Comparison of ENCODE assay signal across 11 cellular contexts in genomic region chr21:42739061-42739931, GRCh38.
DNase-seq lines count a peak whose midpoint lies in the region; ATAC-seq and TF ChIP-seq lines count a peak whose summit lies in the region.
"Had no signal": no experiment of that assay in that cellular context is flagged by ENCODE, and none has a peak within 500 bp of the region (broad histone marks: within the 10 kb centered on the region; RNA-seq: fewer than 3 reads in every experiment).

No MANE protein-coding gene starts in this region.

- TF ChIP-seq EP300 in gastroesophageal sphincter (IDR thresholded peaks at IDR 0.05), result no peak

- no peak for DNase-seq in activated CD4-positive, alpha-beta T cell treated with anti-CD3 and anti-CD28 coated beads, Interleukin-2, amount 10 ng/mL, durations not matched to agents 24 days and 14 days
- DNase-seq in activated CD4-positive, alpha-beta T cell treated with anti-CD3 and anti-CD28 coated beads for 1 hour, result no peak
- DNase-seq in activated T-helper 1 cell treated with anti-CD3 and anti-CD28 coated beads, Interleukin-12 subunit alpha, Interleukin-12 subunit beta, Interleukin-2, Interleukin-4 antibody, amounts not matched to agents 30 ng/mL and 10 ng/mL and 1 ng/mL, durations not matched to agents 14 hours and 24 hours and 36 hours (ENCODE audit: low spot score), result no peak
- DNase-seq in spleen (no peak), NCI-H446 (lab: John Stamatoyannopoulos, UW) (no peak), H4 (ENCODE audit: low spot score) (no peak), kidney glomerular epithelial cell (lab: John Stamatoyannopoulos, UW) (no peak)
- DNase-seq: Right ventricle myocardium superior, thyroid gland had no signal

- TF ChIP-seq CTCF in gastroesophageal sphincter (IDR thresholded peaks at IDR 0.05) (no peak), spleen (IDR thresholded peaks at IDR 0.05 in 8 of 11, conservative IDR thresholded peaks at IDR 0.05 in 3 of 11) (no peak)

- H3K4me3 ChIP-seq in gastroesophageal sphincter, result no peak overlapping the region
- no peak overlapping the region for H3K4me3 ChIP-seq in spleen
- H3K4me3 ChIP-seq: A549, thyroid gland had no signal

- no peak overlapping the region for H3K4me3 Mint-ChIP-seq in activated CD4-positive, alpha-beta T cell treated with anti-CD3 and anti-CD28 coated beads, Interleukin-2, amount 10 ng/mL, durations not matched to agents 24 days and 14 days
- no peak overlapping the region for H3K4me3 Mint-ChIP-seq in activated T-helper 1 cell treated with anti-CD3 and anti-CD28 coated beads, Interleukin-12 subunit alpha, Interleukin-12 subunit beta, Interleukin-2, Interleukin-4 antibody, amounts not matched to agents 30 ng/mL and 10 ng/mL and 1 ng/mL, durations not matched to agents 14 hours and 24 hours and 36 hours

- ATAC-seq in gastroesophageal sphincter, result no peak
- ATAC-seq: A549 had no signal

- peaks cover 0 to 18% of the 10 kb centered on the region in 2 donors for H3K36me3 ChIP-seq in gastroesophageal sphincter
- peaks cover 0 to 20% (median 3%) of the 10 kb centered on the region in 6 donors for H3K36me3 ChIP-seq in spleen
- H3K36me3 ChIP-seq: thyroid gland had no signal

- H3K9me3 Mint-ChIP-seq in activated CD4-positive, alpha-beta T cell treated with anti-CD3 and anti-CD28 coated beads, Interleukin-2, amount 10 ng/mL, durations not matched to agents 24 days and 14 days, result no peaks in the 10 kb centered on the region
- no peaks in the 10 kb centered on the region for H3K9me3 Mint-ChIP-seq in activated T-helper 1 cell treated with anti-CD3 and anti-CD28 coated beads, Interleukin-12 subunit alpha, Interleukin-12 subunit beta, Interleukin-2, Interleukin-4 antibody, amounts not matched to agents 30 ng/mL and 10 ng/mL and 1 ng/mL, durations not matched to agents 14 hours and 24 hours and 36 hours

- H3K9me3 ChIP-seq in gastroesophageal sphincter, result no peaks in the 10 kb centered on the region
- H3K9me3 ChIP-seq in spleen, result no peaks in the 10 kb centered on the region
- H3K9me3 ChIP-seq: A549, thyroid gland had no signal

- H3K4me1 ChIP-seq in gastroesophageal sphincter (peaks cover 0 to 44% (median 14%) of the 10 kb centered on the region in 3 donors), spleen (peaks cover 9 to 44% (median 32%) of the 10 kb centered on the region in 6 donors)

- TF ChIP-seq POLR2A in gastroesophageal sphincter (IDR thresholded peaks at IDR 0.05) (no peak), spleen (IDR thresholded peaks at IDR 0.05) (no peak)

- WGBS in gastroesophageal sphincter (ENCODE audit: low coverage in 1 of 2), 2 donors, result 93% methylated on average over 6 to 7 of the region's 21 CpGs
- 90 to 97% (median 95%) methylated on average over 13 to 21 of the region's 21 CpGs for WGBS in spleen, 5 donors

- intact Hi-C loops in activated CD4-positive, alpha-beta T cell treated with anti-CD3 and anti-CD28 coated beads, Interleukin-2, amount 10 ng/mL, durations not matched to agents 24 days and 14 days (cut with micrococcal nuclease), result loop anchor here (5.0 to 10.0 kb wide), 2 partner anchors 43 to 124 kb away; no protein-coding TSS in a partner anchor
- intact Hi-C loops in activated T-helper 1 cell treated with anti-CD3 and anti-CD28 coated beads, Interleukin-12 subunit alpha, Interleukin-12 subunit beta, Interleukin-2, Interleukin-4 antibody, amounts not matched to agents 30 ng/mL and 10 ng/mL and 1 ng/mL, durations not matched to agents 14 hours and 24 hours and 36 hours (cut with micrococcal nuclease), result loop anchor here (2.0 to 5.0 kb wide), 2 partner anchors 54 to 212 kb away; no protein-coding TSS in a partner anchor
- intact Hi-C loops in spleen (cut with DNase I; ENCODE audit: low total_unique reads), result no loop called here

- peak overlapping the region; percentile 9 for H3K27ac Mint-ChIP-seq in activated CD4-positive, alpha-beta T cell treated with anti-CD3 and anti-CD28 coated beads, Interleukin-2, amount 10 ng/mL, durations not matched to agents 24 days and 14 days
- H3K27ac Mint-ChIP-seq in activated T-helper 1 cell treated with anti-CD3 and anti-CD28 coated beads, Interleukin-12 subunit alpha, Interleukin-12 subunit beta, Interleukin-2, Interleukin-4 antibody, amounts not matched to agents 30 ng/mL and 10 ng/mL and 1 ng/mL, durations not matched to agents 14 hours and 24 hours and 36 hours, result peak overlapping the region; percentile 4

- H3K4me1 Mint-ChIP-seq in activated CD4-positive, alpha-beta T cell treated with anti-CD3 and anti-CD28 coated beads, Interleukin-2, amount 10 ng/mL, durations not matched to agents 24 days and 14 days, result peaks cover 40% of the 10 kb centered on the region
- peaks cover 45% of the 10 kb centered on the region for H3K4me1 Mint-ChIP-seq in activated T-helper 1 cell treated with anti-CD3 and anti-CD28 coated beads, Interleukin-12 subunit alpha, Interleukin-12 subunit beta, Interleukin-2, Interleukin-4 antibody, amounts not matched to agents 30 ng/mL and 10 ng/mL and 1 ng/mL, durations not matched to agents 14 hours and 24 hours and 36 hours (ENCODE audit: low read depth)

- H3K27me3 Mint-ChIP-seq in activated CD4-positive, alpha-beta T cell treated with anti-CD3 and anti-CD28 coated beads, Interleukin-2, amount 10 ng/mL, durations not matched to agents 24 days and 14 days, result no peaks in the 10 kb centered on the region
- H3K27me3 Mint-ChIP-seq in activated T-helper 1 cell treated with anti-CD3 and anti-CD28 coated beads, Interleukin-12 subunit alpha, Interleukin-12 subunit beta, Interleukin-2, Interleukin-4 antibody, amounts not matched to agents 30 ng/mL and 10 ng/mL and 1 ng/mL, durations not matched to agents 14 hours and 24 hours and 36 hours (ENCODE audit: insufficient read depth), result peaks cover 2% of the 10 kb centered on the region

- peak overlapping the region in 3 of 4 donors; percentile 84 to 88 (median 84) for H3K27ac ChIP-seq in gastroesophageal sphincter
- peak overlapping the region in 6 of 8 donors; percentile 69 to 91 (median 88) for H3K27ac ChIP-seq in spleen
- H3K27ac ChIP-seq: A549 had no signal

- peaks cover 5% of the 10 kb centered on the region for H3K36me3 Mint-ChIP-seq in activated CD4-positive, alpha-beta T cell treated with anti-CD3 and anti-CD28 coated beads, Interleukin-2, amount 10 ng/mL, durations not matched to agents 24 days and 14 days (ENCODE audit: low read depth)
- H3K36me3 Mint-ChIP-seq in activated T-helper 1 cell treated with anti-CD3 and anti-CD28 coated beads, Interleukin-12 subunit alpha, Interleukin-12 subunit beta, Interleukin-2, Interleukin-4 antibody, amounts not matched to agents 30 ng/mL and 10 ng/mL and 1 ng/mL, durations not matched to agents 14 hours and 24 hours and 36 hours (ENCODE audit: low read depth), result peaks cover 4% of the 10 kb centered on the region

- H3K27me3 ChIP-seq in gastroesophageal sphincter (no peaks in the 10 kb centered on the region), spleen (replicated peaks in 1 of 7) (peaks cover 0 to 4% (median 0%) of the 10 kb centered on the region in 7 donors)
- H3K27me3 ChIP-seq: thyroid gland had no signal
